ENCODE assay signal across 1 cellular context in the genomic region with DNA sequence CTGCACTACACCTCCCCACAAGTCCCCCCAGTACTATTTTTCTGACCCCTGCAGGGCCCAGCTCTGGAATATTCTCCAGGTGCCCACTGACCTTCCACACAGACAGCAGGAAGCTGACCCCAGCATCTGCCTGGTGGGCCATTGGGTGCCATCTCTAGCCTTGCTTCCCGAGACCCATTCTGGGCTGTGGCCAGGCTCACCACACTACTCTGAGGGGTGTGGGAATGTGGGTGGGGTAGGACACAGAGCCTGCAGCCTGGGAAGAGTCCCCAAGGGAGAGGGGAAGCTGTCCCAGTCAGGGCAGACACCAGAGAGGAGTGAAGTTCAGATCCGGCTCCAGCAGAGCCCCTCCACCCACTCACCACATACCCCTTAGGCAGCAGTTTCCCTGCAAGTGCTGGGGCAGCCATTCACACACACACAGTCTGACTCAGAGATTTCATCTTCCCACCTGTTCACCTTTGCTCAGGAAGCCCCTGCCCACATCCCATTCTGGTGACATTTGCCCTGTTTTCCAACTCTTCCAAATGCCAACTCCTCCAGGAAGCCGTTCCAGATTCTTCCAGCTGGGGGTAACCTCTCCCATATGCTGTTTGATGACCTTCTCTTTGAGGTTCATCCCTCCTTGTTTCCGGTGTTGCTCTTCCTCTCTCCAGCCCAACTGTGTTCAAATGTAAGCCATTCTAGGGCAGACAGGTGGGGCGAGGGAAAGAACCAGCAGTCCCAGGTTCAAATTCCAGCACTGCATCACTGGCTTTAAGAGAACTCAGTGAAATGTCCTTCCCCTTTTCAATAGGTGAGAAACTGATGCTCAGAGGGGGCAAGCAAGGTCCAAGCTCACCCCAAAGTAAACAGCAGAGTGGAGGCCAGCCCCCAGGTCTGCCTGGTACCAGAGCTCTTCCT.
TF ChIP-seq lines count a peak whose summit lies in the region.

No MANE protein-coding gene starts in this region.

TF ChIP-seq in WTC11, 78 proteins besides CTCF, POLR2A, EP300 and RAD21 (continued from another document):
- TF ChIP-seq, protein P1, sequence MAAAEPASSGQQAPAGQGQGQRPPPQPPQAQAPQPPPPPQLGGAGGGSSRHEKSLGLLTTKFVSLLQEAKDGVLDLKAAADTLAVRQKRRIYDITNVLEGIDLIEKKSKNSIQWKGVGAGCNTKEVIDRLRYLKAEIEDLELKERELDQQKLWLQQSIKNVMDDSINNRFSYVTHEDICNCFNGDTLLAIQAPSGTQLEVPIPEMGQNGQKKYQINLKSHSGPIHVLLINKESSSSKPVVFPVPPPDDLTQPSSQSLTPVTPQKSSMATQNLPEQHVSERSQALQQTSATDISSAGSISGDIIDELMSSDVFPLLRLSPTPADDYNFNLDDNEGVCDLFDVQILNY (CRISPR knock-in tag; IDR thresholded peaks at IDR 0.05) = no peak
